ENCODE assay signal across 1 cellular context in genomic region chr3:58021072-58021959, GRCh38.
TF ChIP-seq lines count a peak whose summit lies in the region.

No MANE protein-coding gene starts in this region.

TF ChIP-seq in HepG2, 621 proteins besides CTCF, POLR2A, EP300 and RAD21 (continued from another document and continues in another):
- TF ChIP-seq ZNF280D (CRISPR knock-in tag; IDR thresholded peaks at IDR 0.05) (no peak; the same call in 1 of the 2 replicates), RXRA (CRISPR knock-in tag; IDR thresholded peaks at IDR 0.05) (peak; percentile 81), ADNP (CRISPR knock-in tag; IDR thresholded peaks at IDR 0.05) (no peak), SIX4 (CRISPR knock-in tag; IDR thresholded peaks at IDR 0.05) (peak; percentile 84), ELF3 (CRISPR knock-in tag; IDR thresholded peaks at IDR 0.05) (0 out of 2 replicates have a peak, but pooled peaks have one; percentile 50), TCF12 (IDR thresholded peaks at IDR 0.05) (no peak), TCF12 (CRISPR knock-in tag; IDR thresholded peaks at IDR 0.05) (peak; percentile 75; the same call in 1 of the 2 replicates), ATM (IDR thresholded peaks at IDR 0.05; ENCODE audit: borderline replicate concordance) (no peak), SMARCE1 (IDR thresholded peaks at IDR 0.05; ENCODE audit: borderline replicate concordance) (no peak), ZHX2 (IDR thresholded peaks at IDR 0.05; ENCODE audit: low read depth) (no peak), ZHX2 (CRISPR knock-in tag; IDR thresholded peaks at IDR 0.05; ENCODE audit: borderline replicate concordance) (no peak), HNF4A (CRISPR knock-in tag; IDR thresholded peaks at IDR 0.05) (peak; percentile 96), SRY (CRISPR knock-in tag; IDR thresholded peaks at IDR 0.05) (no peak), MAX (IDR thresholded peaks at IDR 0.05) (no peak; the same call in 1 of the 2 replicates), HMGA1 (CRISPR knock-in tag; conservative IDR thresholded peaks at IDR 0.05) (no peak), ARID2 (CRISPR knock-in tag; IDR thresholded peaks at IDR 0.05; ENCODE audit: borderline replicate concordance) (no peak), ZNF768 (CRISPR knock-in tag; IDR thresholded peaks at IDR 0.05) (no peak), HOXA9 (CRISPR knock-in tag; IDR thresholded peaks at IDR 0.05; ENCODE audit: borderline replicate concordance) (no peak), ATF4 (CRISPR knock-in tag; IDR thresholded peaks at IDR 0.05) (no peak), HNF1B (CRISPR knock-in tag; IDR thresholded peaks at IDR 0.05) (peak; percentile 48; the same call in 1 of the 2 replicates), SRF (IDR thresholded peaks at IDR 0.05; ENCODE audit: low read depth, low read length) (peak; percentile 48; the same call in 1 of the 2 replicates), ZNF607 (CRISPR knock-in tag; IDR thresholded peaks at IDR 0.05; ENCODE audit: borderline replicate concordance) (peak; percentile 74; the same call in 1 of the 2 replicates), E2F1 (CRISPR knock-in tag; IDR thresholded peaks at IDR 0.05) (no peak), ZSCAN12 (CRISPR knock-in tag; IDR thresholded peaks at IDR 0.05) (no peak), UBTF (CRISPR knock-in tag; IDR thresholded peaks at IDR 0.05) (peak; percentile 36; the same call in 1 of the 2 replicates), HDAC2 (CRISPR knock-in tag; IDR thresholded peaks at IDR 0.05) (peak; percentile 86), STAG1 (CRISPR knock-in tag; IDR thresholded peaks at IDR 0.05) (peak; percentile 45), SMARCC2 (IDR thresholded peaks at IDR 0.05) (no peak), POGK (CRISPR knock-in tag; conservative IDR thresholded peaks at IDR 0.05) (0 out of 2 replicates have a peak, but pooled peaks have one; percentile 36), ZNF296 (CRISPR knock-in tag; conservative IDR thresholded peaks at IDR 0.05) (no peak), ZNF788 (CRISPR knock-in tag; IDR thresholded peaks at IDR 0.05; ENCODE audit: borderline replicate concordance) (no peak; the same call in 1 of the 2 replicates), TOPORS (CRISPR knock-in tag; IDR thresholded peaks at IDR 0.05) (0 out of 2 replicates have a peak, but pooled peaks have one; percentile 65), MEIS1 (CRISPR knock-in tag; IDR thresholded peaks at IDR 0.05; ENCODE audit: borderline replicate concordance) (peak; percentile 21; the same call in 1 of the 2 replicates), ZBTB37 (CRISPR knock-in tag; IDR thresholded peaks at IDR 0.05) (0 out of 2 replicates have a peak, but pooled peaks have one; percentile 66), CCDC6 (CRISPR knock-in tag; IDR thresholded peaks at IDR 0.05) (0 out of 2 replicates have a peak, but pooled peaks have one; percentile 52), ZNF564 (CRISPR knock-in tag; IDR thresholded peaks at IDR 0.05) (no peak), IRF2 (CRISPR knock-in tag; IDR thresholded peaks at IDR 0.05) (no peak)
